In the genomic region with DNA sequence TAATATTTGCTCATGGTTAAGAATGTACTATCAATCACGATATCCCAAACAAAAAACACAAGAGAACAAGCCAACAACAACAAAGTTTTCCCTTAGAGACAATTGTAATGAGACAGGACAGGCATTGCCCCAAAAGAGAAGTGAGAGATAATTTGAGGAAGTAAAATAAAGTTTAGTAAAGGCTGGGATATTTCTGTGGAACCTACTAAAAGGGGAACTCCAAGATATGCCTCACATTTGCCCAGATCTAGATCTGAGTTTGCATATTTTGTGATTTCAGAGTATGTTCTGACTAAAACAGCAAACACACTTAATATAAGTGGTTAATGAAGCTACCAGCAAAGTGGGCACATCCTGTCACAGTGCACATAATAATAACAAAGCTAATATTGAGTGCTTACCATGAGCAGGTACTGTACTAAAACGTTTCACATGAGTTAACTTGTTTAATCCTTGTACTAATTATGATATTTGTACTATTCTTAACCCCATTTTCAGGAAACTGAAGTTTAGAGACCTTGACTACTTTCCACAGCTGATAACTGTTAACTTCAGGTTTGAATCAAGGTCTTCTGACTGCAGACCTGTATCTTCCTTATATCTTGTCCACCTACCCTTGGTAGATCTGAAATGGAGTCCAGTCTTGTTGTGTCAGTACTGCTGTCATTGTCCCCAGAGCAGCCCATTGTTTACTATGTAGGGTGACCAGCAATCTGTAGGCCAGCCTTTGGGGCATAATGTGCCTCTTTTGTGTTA, we compare ENCODE assay signal across 1 cellular context.
TF ChIP-seq lines count a peak whose summit lies in the region.

No MANE protein-coding gene starts in this region.

TF ChIP-seq in GM12878, 131 proteins besides CTCF, POLR2A, EP300 and RAD21 (continued from another document):
- TF ChIP-seq PML (IDR thresholded peaks at IDR 0.05; ENCODE audit: low read length): peak; percentile 77
- TF ChIP-seq ZNF274 (IDR thresholded peaks at IDR 0.05; ENCODE audit: insufficient read depth, insufficient read length): no peak
- TF ChIP-seq, protein P1, sequence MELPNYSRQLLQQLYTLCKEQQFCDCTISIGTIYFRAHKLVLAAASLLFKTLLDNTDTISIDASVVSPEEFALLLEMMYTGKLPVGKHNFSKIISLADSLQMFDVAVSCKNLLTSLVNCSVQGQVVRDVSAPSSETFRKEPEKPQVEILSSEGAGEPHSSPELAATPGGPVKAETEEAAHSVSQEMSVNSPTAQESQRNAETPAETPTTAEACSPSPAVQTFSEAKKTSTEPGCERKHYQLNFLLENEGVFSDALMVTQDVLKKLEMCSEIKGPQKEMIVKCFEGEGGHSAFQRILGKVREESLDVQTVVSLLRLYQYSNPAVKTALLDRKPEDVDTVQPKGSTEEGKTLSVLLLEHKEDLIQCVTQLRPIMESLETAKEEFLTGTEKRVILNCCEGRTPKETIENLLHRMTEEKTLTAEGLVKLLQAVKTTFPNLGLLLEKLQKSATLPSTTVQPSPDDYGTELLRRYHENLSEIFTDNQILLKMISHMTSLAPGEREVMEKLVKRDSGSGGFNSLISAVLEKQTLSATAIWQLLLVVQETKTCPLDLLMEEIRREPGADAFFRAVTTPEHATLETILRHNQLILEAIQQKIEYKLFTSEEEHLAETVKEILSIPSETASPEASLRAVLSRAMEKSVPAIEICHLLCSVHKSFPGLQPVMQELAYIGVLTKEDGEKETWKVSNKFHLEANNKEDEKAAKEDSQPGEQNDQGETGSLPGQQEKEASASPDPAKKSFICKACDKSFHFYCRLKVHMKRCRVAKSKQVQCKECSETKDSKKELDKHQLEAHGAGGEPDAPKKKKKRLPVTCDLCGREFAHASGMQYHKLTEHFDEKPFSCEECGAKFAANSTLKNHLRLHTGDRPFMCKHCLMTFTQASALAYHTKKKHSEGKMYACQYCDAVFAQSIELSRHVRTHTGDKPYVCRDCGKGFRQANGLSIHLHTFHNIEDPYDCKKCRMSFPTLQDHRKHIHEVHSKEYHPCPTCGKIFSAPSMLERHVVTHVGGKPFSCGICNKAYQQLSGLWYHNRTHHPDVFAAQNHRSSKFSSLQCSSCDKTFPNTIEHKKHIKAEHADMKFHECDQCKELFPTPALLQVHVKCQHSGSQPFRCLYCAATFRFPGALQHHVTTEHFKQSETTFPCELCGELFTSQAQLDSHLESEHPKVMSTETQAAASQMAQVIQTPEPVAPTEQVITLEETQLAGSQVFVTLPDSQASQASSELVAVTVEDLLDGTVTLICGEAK (IDR thresholded peaks at IDR 0.05; ENCODE audit: borderline replicate concordance): no peak
- peak; percentile 65 to 75 for TF ChIP-seq BHLHE40 (IDR thresholded peaks at IDR 0.05; ENCODE audit: borderline replicate concordance in 1 of 2, low read depth in 2 of 2, low read length in 1 of 2)
- peak; percentile 99 for TF ChIP-seq MTA3 (IDR thresholded peaks at IDR 0.05; ENCODE audit: borderline replicate concordance, low read length)
- TF ChIP-seq CEBPB (IDR thresholded peaks at IDR 0.05; ENCODE audit: borderline replicate concordance in 1 of 2, low read depth in 2 of 2, low read length in 2 of 2): peak in 1 of 2 experiments; percentile 97; a peak in 2 of 4 replicates
- peak; percentile 66 for TF ChIP-seq CBFB (IDR thresholded peaks at IDR 0.05; ENCODE audit: low read depth)
- no peak for TF ChIP-seq ASH2L (IDR thresholded peaks at IDR 0.05; ENCODE audit: borderline replicate concordance, low read depth)
- TF ChIP-seq SRF (IDR thresholded peaks at IDR 0.05; ENCODE audit: low read depth in 2 of 2, low read length in 2 of 2): no peak
- no peak for TF ChIP-seq TARDBP (IDR thresholded peaks at IDR 0.05; ENCODE audit: borderline replicate concordance)
- TF ChIP-seq, protein P2, sequence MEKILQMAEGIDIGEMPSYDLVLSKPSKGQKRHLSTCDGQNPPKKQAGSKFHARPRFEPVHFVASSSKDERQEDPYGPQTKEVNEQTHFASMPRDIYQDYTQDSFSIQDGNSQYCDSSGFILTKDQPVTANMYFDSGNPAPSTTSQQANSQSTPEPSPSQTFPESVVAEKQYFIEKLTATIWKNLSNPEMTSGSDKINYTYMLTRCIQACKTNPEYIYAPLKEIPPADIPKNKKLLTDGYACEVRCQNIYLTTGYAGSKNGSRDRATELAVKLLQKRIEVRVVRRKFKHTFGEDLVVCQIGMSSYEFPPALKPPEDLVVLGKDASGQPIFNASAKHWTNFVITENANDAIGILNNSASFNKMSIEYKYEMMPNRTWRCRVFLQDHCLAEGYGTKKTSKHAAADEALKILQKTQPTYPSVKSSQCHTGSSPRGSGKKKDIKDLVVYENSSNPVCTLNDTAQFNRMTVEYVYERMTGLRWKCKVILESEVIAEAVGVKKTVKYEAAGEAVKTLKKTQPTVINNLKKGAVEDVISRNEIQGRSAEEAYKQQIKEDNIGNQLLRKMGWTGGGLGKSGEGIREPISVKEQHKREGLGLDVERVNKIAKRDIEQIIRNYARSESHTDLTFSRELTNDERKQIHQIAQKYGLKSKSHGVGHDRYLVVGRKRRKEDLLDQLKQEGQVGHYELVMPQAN (conservative IDR thresholded peaks at IDR 0.05): peak; percentile 26; the same call in 1 of the 2 replicates
- TF ChIP-seq JUND (IDR thresholded peaks at IDR 0.05; ENCODE audit: low read depth, low read length): peak; percentile 7; the same call in 1 of the 2 replicates
- TF ChIP-seq SP1 (IDR thresholded peaks at IDR 0.05; ENCODE audit: low read depth, low read length): no peak
- TF ChIP-seq NFYA (IDR thresholded peaks at IDR 0.05; ENCODE audit: borderline replicate concordance, low read depth, low read length): no peak
- TF ChIP-seq, protein P3, sequence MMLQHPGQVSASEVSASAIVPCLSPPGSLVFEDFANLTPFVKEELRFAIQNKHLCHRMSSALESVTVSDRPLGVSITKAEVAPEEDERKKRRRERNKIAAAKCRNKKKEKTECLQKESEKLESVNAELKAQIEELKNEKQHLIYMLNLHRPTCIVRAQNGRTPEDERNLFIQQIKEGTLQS (IDR thresholded peaks at IDR 0.05; ENCODE audit: borderline replicate concordance, extremely low read depth, low read depth, low read length): no peak
- no peak for TF ChIP-seq POLR2AphosphoS5 (IDR thresholded peaks at IDR 0.05; ENCODE audit: low read length)
TF ChIP-seq in GM12878: peak in this region for 56.
